In genomic region chr13:104414771-104415170, GRCh38 we compare ENCODE assay signal across 1 cellular context.
TF ChIP-seq lines count a peak whose summit lies in the region.

No MANE protein-coding gene starts in this region.

TF ChIP-seq in H1, 55 proteins besides CTCF, POLR2A, EP300 and RAD21:
- TF ChIP-seq SP4 (IDR thresholded peaks at IDR 0.05; ENCODE audit: low read length) (no peak), HDAC6 (IDR thresholded peaks at IDR 0.05; ENCODE audit: low read depth, low read length) (no peak), POU5F1 (IDR thresholded peaks at IDR 0.05; ENCODE audit: low read depth, low read length) (no peak), JUND (IDR thresholded peaks at IDR 0.05; ENCODE audit: low read length) (no peak), CTBP2 (IDR thresholded peaks at IDR 0.05; ENCODE audit: borderline replicate concordance, insufficient read depth, insufficient read length, low read length) (no peak), HDAC2 (IDR thresholded peaks at IDR 0.05; ENCODE audit: borderline replicate concordance in 1 of 2, low read depth in 2 of 2, low read length in 2 of 2) (no peak), NRF1 (IDR thresholded peaks at IDR 0.05; ENCODE audit: low read depth, low read length) (no peak), CHD1 (IDR thresholded peaks at IDR 0.05; ENCODE audit: low read depth, low read length) (no peak), PHF8 (conservative IDR thresholded peaks at IDR 0.05; ENCODE audit: low read depth, low read length) (no peak), FOSL1 (IDR thresholded peaks at IDR 0.05; ENCODE audit: insufficient read depth, low read depth, low read length) (no peak), SP2 (IDR thresholded peaks at IDR 0.05; ENCODE audit: low read length) (no peak), SIRT6 (IDR thresholded peaks at IDR 0.05; ENCODE audit: low read length) (no peak), TAF7 (optimal IDR thresholded peaks at IDR 0.05; ENCODE audit: borderline replicate concordance, low read depth, low read length) (no peak), YY1 (IDR thresholded peaks at IDR 0.05; ENCODE audit: low read depth, low read length) (no peak), TAF1 (IDR thresholded peaks at IDR 0.05; ENCODE audit: low read depth, low read length) (no peak), TBP (IDR thresholded peaks at IDR 0.05; ENCODE audit: low read depth, low read length) (no peak), GTF2F1 (IDR thresholded peaks at IDR 0.05; ENCODE audit: borderline replicate concordance, low read depth, low read length) (no peak), MAFK (IDR thresholded peaks at IDR 0.05; ENCODE audit: low read depth, low read length) (no peak), JUN (IDR thresholded peaks at IDR 0.05; ENCODE audit: low read depth, low read length) (no peak)
